13 cellular contexts compared by ENCODE assay signal in genomic region chr17:64685705-64686104, GRCh38.
"Had no signal": no experiment of that assay in that cellular context is flagged by ENCODE, and none has a peak within 500 bp of the region (broad histone marks: within the 10 kb centered on the region; RNA-seq: fewer than 3 reads in every experiment).

No MANE protein-coding gene starts in this region.

- H3K27ac Mint-ChIP-seq: activated CD8-positive, alpha-beta T cell treated with anti-CD3 and anti-CD28 coated beads, Interleukin-2, amount 10 ng/mL, durations not matched to agents 7 days and 5 days; activated naive CD4-positive, alpha-beta T cell treated with anti-CD3 and anti-CD28 coated beads for 36 hours had no signal

- H3K4me1 ChIP-seq: gastrocnemius medialis, sigmoid colon had no signal

- H3K9me3 ChIP-seq: gastrocnemius medialis, sigmoid colon, upper lobe of left lung had no signal

- DNase-seq: activated CD4-positive, alpha-beta T cell treated with anti-CD3 and anti-CD28 coated beads for 4 hours; activated CD8-positive, alpha-beta memory T cell treated with anti-CD3 and anti-CD28 coated beads, Interleukin-2, amount 50 U/mL, for 48 hours; activated CD8-positive, alpha-beta T cell treated with anti-CD3 and anti-CD28 coated beads, Interleukin-2, amount 10 ng/mL, durations not matched to agents 7 days and 5 days; activated naive CD4-positive, alpha-beta T cell treated with anti-CD3 and anti-CD28 coated beads for 36 hours; gastrocnemius medialis; kidney; left ventricle myocardium superior; mesendoderm; sigmoid colon; stimulated activated naive CD8-positive, alpha-beta T cell treated with anti-CD3 and anti-CD28 coated beads, Interleukin-15, Interleukin-2, amounts not matched to agents 100 U/mL and 50 U/mL, for 24 hours; upper lobe of left lung; WERI-Rb-1 had no signal

- H3K27me3 ChIP-seq: gastrocnemius medialis, sigmoid colon, upper lobe of left lung had no signal

- H3K9me3 Mint-ChIP-seq: activated naive CD4-positive, alpha-beta T cell treated with anti-CD3 and anti-CD28 coated beads for 36 hours; neural crest cell had no signal

- ATAC-seq: activated CD8-positive, alpha-beta T cell treated with anti-CD3 and anti-CD28 coated beads, Interleukin-2, amount 10 ng/mL, durations not matched to agents 7 days and 5 days; gastrocnemius medialis; left ventricle myocardium superior; stimulated activated naive CD8-positive, alpha-beta T cell treated with anti-CD3 and anti-CD28 coated beads, Interleukin-15, Interleukin-2, amounts not matched to agents 100 U/mL and 50 U/mL, for 24 hours had no signal

- H3K4me3 Mint-ChIP-seq: activated CD8-positive, alpha-beta T cell treated with anti-CD3 and anti-CD28 coated beads, Interleukin-2, amount 10 ng/mL, durations not matched to agents 7 days and 5 days; activated naive CD4-positive, alpha-beta T cell treated with anti-CD3 and anti-CD28 coated beads for 36 hours; neural crest cell had no signal

- H3K4me3 ChIP-seq: gastrocnemius medialis, sigmoid colon, upper lobe of left lung had no signal

- H3K27ac ChIP-seq: gastrocnemius medialis, sigmoid colon, upper lobe of left lung, WERI-Rb-1 had no signal

- H3K36me3 ChIP-seq: gastrocnemius medialis, sigmoid colon, upper lobe of left lung, WERI-Rb-1 had no signal
